Comparison of ENCODE assay signal across 22 cellular contexts in the genomic region with DNA sequence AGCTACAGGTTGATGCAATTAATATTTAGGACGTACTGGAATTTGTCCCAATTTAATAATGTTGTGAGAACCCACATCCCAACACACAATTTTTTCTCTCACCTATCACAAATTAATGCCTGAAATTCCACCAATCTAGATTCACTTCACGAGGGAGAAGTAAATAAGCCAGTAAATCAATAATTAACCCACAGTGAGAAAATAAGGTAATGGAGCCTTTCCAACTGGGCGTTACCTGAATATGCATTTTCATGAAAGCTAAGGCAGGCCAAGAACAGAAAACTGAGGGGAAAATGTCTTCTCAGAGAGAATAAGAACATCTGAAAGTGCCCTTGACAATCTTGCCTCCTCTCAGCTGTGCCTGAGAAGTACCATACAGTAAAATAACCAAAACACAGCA.
DNase-seq lines count a peak whose midpoint lies in the region; ATAC-seq, FAIRE-seq and TF ChIP-seq lines count a peak whose summit lies in the region.
"Had no signal": no experiment of that assay in that cellular context is flagged by ENCODE, and none has a peak within 500 bp of the region (broad histone marks: within the 10 kb centered on the region; RNA-seq: fewer than 3 reads in every experiment).

No MANE protein-coding gene starts in this region.

- H3K9me3 ChIP-seq in A549 (no peaks in the 10 kb centered on the region), RWPE2 (ENCODE audit: severe bottlenecking) (no peaks in the 10 kb centered on the region)
- H3K9me3 ChIP-seq: BE2C had no signal

- 38% methylated on average over 3 of the region's 3 CpGs for WGBS in A549 (ENCODE audit: missing lambda C conversion rate)

- H3K4me1 Mint-ChIP-seq in activated T-cell treated with anti-CD3 and anti-CD28 coated beads, Interleukin-2, amount 50 U/mL, for 72 hours (ENCODE audit: low read depth): no peaks in the 10 kb centered on the region
- H3K4me1 Mint-ChIP-seq: CD8-positive, alpha-beta memory T cell had no signal

- peaks cover 52% of the 10 kb centered on the region for H3K4me1 ChIP-seq in A549
- H3K4me1 ChIP-seq in RWPE2 (ENCODE audit: insufficient read depth, poor library complexity, severe bottlenecking): peaks cover 47% of the 10 kb centered on the region
- H3K4me1 ChIP-seq: BE2C had no signal

- DNase-seq in A549 (ENCODE audit: low read depth in 1 of 2, low spot score in 1 of 2) (no peak), GM12892 (ENCODE audit: insufficient read length) (no peak), RWPE2 (ENCODE audit: low spot score) (no peak), renal cortical epithelial cell (ENCODE audit: low read depth) (peak; percentile 72), Right ventricle myocardium inferior (ENCODE audit: missing footprints) (no peak)
- no peak for DNase-seq in activated T-cell treated with anti-CD3 and anti-CD28 coated beads, Interleukin-2, amount 50 U/mL, for 72 hours
- DNase-seq: ACHN; BE2C; Calu3; CD8-positive, alpha-beta memory T cell; DMS153; GOT3; KBM-7; MM.1S; NCI-H2029 treated with DMSO at 0.1 percent for 48 hours; NCI-H526 treated with DMSO at 0.1 percent for 48 hours; RPMI8226; SHP77 treated with DMSO at 0.1 percent for 48 hours; T-helper 1 cell had no signal

- H3K27ac ChIP-seq in A549 (peak overlapping the region; percentile 54 to 60), RWPE2 (ENCODE audit: poor library complexity, severe bottlenecking) (peak overlapping the region; percentile 87)
- H3K27ac ChIP-seq: HL-60 had no signal

- TF ChIP-seq EP300 in A549 (IDR thresholded peaks at IDR 0.05): no peak

- TF ChIP-seq CTCF in A549 (IDR thresholded peaks at IDR 0.05): no peak
- TF ChIP-seq CTCF in RWPE2 (IDR thresholded peaks at IDR 0.05; ENCODE audit: poor library complexity, severe bottlenecking): no peak

- H3K4me3 ChIP-seq in A549: no peak overlapping the region
- no peak overlapping the region for H3K4me3 ChIP-seq in RWPE2 (ENCODE audit: severe bottlenecking)

- no peak overlapping the region for H3K4me3 Mint-ChIP-seq in activated T-cell treated with anti-CD3 and anti-CD28 coated beads, Interleukin-2, amount 50 U/mL, for 72 hours
- H3K4me3 Mint-ChIP-seq: CD14-positive monocyte; CD8-positive, alpha-beta memory T cell had no signal

- no peaks in the 10 kb centered on the region for H3K36me3 Mint-ChIP-seq in activated T-cell treated with anti-CD3 and anti-CD28 coated beads, Interleukin-2, amount 50 U/mL, for 72 hours (ENCODE audit: insufficient read depth in 2 of 2)
- H3K36me3 Mint-ChIP-seq: CD14-positive monocyte; CD8-positive, alpha-beta memory T cell had no signal

- H3K27me3 Mint-ChIP-seq in activated T-cell treated with anti-CD3 and anti-CD28 coated beads, Interleukin-2, amount 50 U/mL, for 72 hours (ENCODE audit: low read depth): peaks cover 10% of the 10 kb centered on the region
- H3K27me3 Mint-ChIP-seq: CD8-positive, alpha-beta memory T cell had no signal

- CTCF ChIA-PET in A549 (lab: Yijun Ruan, JAX): interaction anchor here (1.2 kb wide), 1 partner anchor 9 kb away, joined by 5 read pairs; no protein-coding TSS in a partner anchor

- ATAC-seq in A549 (no peak), RWPE2 (ENCODE audit: low read depth) (no peak), GM21723 (IDR thresholded peaks at IDR 0.05; ENCODE audit: unreplicated experiment) (no peak), Right ventricle myocardium inferior (no peak)
- no peak for ATAC-seq in activated T-cell treated with anti-CD3 and anti-CD28 coated beads, Interleukin-2, amount 50 U/mL, for 72 hours (replicated peaks in 1 of 2)

- no peaks in the 10 kb centered on the region for H3K9me3 Mint-ChIP-seq in activated T-cell treated with anti-CD3 and anti-CD28 coated beads, Interleukin-2, amount 50 U/mL, for 72 hours
- H3K9me3 Mint-ChIP-seq: CD14-positive monocyte had no signal

- H3K4me2 ChIP-seq in A549: peak overlapping the region; percentile 37

- TF ChIP-seq POLR2A in A549 (IDR thresholded peaks at IDR 0.05; ENCODE audit: low read length) (no peak), GM12892 (IDR thresholded peaks at IDR 0.05; ENCODE audit: low read depth, low read length) (no peak)

- H3K27ac Mint-ChIP-seq in activated T-cell treated with anti-CD3 and anti-CD28 coated beads, Interleukin-2, amount 50 U/mL, for 72 hours: no peak overlapping the region
- H3K27ac Mint-ChIP-seq: CD14-positive monocyte; CD8-positive, alpha-beta memory T cell had no signal

- no peaks in the 10 kb centered on the region for H3K36me3 ChIP-seq in RWPE2 (ENCODE audit: low read depth)
- H3K36me3 ChIP-seq: BE2C had no signal

- FAIRE-seq in A549 (lab: Jason Lieb, UNC): no peak
- FAIRE-seq in GM12892 (lab: Jason Lieb, UNC): peak; percentile 9

- no peaks in the 10 kb centered on the region for H3K27me3 ChIP-seq in RWPE2 (ENCODE audit: insufficient read depth, poor library complexity, severe bottlenecking)

- intact Hi-C loops in Right ventricle myocardium inferior (cut with DNase I): no loop called here

- TF ChIP-seq RAD21 in A549 (conservative IDR thresholded peaks at IDR 0.05 in 1 of 2, IDR thresholded peaks at IDR 0.05 in 1 of 2): no peak

- POLR2A ChIA-PET in A549 (lab: Yijun Ruan, JAX): no interaction called here

TF ChIP-seq in A549, 52 proteins besides CTCF, POLR2A, EP300 and RAD21:
- TF ChIP-seq RFX5 (IDR thresholded peaks at IDR 0.05) (no peak), NFE2L2 (conservative IDR thresholded peaks at IDR 0.05; ENCODE audit: low read length) (no peak), FOSB (CRISPR knock-in tag; IDR thresholded peaks at IDR 0.05) (no peak), HOXB5 (CRISPR knock-in tag; IDR thresholded peaks at IDR 0.05) (no peak), HOXA7 (CRISPR knock-in tag; IDR thresholded peaks at IDR 0.05) (no peak), ZC3H11A (IDR thresholded peaks at IDR 0.05) (no peak), ESRRA (IDR thresholded peaks at IDR 0.05; ENCODE audit: borderline replicate concordance, low read length) (no peak), RNF2 (IDR thresholded peaks at IDR 0.05; ENCODE audit: borderline replicate concordance, low read depth) (no peak), HEYL (CRISPR knock-in tag; IDR thresholded peaks at IDR 0.05) (no peak), TP53 (CRISPR knock-in tag; IDR thresholded peaks at IDR 0.05) (no peak)
- TF ChIP-seq, protein P1, sequence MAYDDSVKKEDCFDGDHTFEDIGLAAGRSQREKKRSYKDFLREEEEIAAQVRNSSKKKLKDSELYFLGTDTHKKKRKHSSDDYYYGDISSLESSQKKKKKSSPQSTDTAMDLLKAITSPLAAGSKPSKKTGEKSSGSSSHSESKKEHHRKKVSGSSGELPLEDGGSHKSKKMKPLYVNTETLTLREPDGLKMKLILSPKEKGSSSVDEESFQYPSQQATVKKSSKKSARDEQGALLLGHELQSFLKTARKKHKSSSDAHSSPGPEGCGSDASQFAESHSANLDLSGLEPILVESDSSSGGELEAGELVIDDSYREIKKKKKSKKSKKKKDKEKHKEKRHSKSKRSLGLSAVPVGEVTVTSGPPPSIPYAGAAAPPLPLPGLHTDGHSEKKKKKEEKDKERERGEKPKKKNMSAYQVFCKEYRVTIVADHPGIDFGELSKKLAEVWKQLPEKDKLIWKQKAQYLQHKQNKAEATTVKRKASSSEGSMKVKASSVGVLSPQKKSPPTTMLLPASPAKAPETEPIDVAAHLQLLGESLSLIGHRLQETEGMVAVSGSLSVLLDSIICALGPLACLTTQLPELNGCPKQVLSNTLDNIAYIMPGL (CRISPR knock-in tag; IDR thresholded peaks at IDR 0.05; ENCODE audit: borderline replicate concordance): no peak
- TF ChIP-seq, protein P2, sequence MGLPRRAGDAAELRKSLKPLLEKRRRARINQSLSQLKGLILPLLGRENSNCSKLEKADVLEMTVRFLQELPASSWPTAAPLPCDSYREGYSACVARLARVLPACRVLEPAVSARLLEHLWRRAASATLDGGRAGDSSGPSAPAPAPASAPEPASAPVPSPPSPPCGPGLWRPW (IDR thresholded peaks at IDR 0.05): no peak
TF ChIP-seq in A549: peak in this region for 0.
